ENCODE assay signal across 2 cellular contexts in the genomic region with DNA sequence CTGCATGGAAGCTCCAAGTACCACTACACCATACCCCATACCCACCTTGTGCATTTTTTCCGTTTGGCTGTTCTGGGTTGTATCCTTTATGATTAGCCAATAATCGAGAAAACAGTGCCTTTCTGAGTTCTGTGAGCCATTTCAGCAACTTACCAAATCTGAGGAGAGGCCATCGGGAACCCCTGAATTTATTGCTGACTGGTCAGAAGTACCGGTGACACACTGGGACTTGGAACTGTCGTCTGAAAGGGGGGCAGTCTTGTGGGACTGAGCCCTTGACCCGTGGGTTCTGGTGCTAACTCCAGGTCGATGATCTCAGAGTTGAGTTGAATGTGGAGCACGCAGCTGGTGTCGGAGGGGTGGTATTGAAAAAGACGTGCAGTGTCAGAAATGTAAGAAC.
A peak's percentile ranks its signal among the peaks of the same experiment; 100 is the strongest.
TF ChIP-seq lines count a peak whose summit lies in the region.

No MANE protein-coding gene starts in this region.

TF ChIP-seq in HepG2, 621 proteins besides CTCF, POLR2A, EP300 and RAD21:
- TF ChIP-seq MAFK (conservative IDR thresholded peaks at IDR 0.05 in 1 of 2, IDR thresholded peaks at IDR 0.05 in 1 of 2; ENCODE audit: low read length in 2 of 2) (peak; percentile 85 to 88), MAFF (IDR thresholded peaks at IDR 0.05; ENCODE audit: low read depth, low read length) (peak; percentile 82), ZFP36 (IDR thresholded peaks at IDR 0.05; ENCODE audit: borderline replicate concordance, low read depth, low read length, partially characterized antibody) (no peak)
TF ChIP-seq in HepG2: peak in this region for 2.

TF ChIP-seq in K562, 482 proteins besides CTCF, POLR2A, EP300 and RAD21:
- TF ChIP-seq ZNF316 (IDR thresholded peaks at IDR 0.05) (peak; percentile 78), MAFF (IDR thresholded peaks at IDR 0.05; ENCODE audit: low read length) (peak; percentile 61), MAFK (IDR thresholded peaks at IDR 0.05; ENCODE audit: low read length) (peak; percentile 52), C11orf30 (IDR thresholded peaks at IDR 0.05; ENCODE audit: low read depth) (peak; percentile 69), MAFG (tag; conservative IDR thresholded peaks at IDR 0.05) (peak; percentile 56), SUPT5H (IDR thresholded peaks at IDR 0.05) (no peak)
- TF ChIP-seq, protein P1, sequence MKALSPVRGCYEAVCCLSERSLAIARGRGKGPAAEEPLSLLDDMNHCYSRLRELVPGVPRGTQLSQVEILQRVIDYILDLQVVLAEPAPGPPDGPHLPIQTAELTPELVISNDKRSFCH (CRISPR knock-in tag; IDR thresholded peaks at IDR 0.05): no peak
- TF ChIP-seq, protein P1 (tag; IDR thresholded peaks at IDR 0.05): no peak
- TF ChIP-seq, protein P2, sequence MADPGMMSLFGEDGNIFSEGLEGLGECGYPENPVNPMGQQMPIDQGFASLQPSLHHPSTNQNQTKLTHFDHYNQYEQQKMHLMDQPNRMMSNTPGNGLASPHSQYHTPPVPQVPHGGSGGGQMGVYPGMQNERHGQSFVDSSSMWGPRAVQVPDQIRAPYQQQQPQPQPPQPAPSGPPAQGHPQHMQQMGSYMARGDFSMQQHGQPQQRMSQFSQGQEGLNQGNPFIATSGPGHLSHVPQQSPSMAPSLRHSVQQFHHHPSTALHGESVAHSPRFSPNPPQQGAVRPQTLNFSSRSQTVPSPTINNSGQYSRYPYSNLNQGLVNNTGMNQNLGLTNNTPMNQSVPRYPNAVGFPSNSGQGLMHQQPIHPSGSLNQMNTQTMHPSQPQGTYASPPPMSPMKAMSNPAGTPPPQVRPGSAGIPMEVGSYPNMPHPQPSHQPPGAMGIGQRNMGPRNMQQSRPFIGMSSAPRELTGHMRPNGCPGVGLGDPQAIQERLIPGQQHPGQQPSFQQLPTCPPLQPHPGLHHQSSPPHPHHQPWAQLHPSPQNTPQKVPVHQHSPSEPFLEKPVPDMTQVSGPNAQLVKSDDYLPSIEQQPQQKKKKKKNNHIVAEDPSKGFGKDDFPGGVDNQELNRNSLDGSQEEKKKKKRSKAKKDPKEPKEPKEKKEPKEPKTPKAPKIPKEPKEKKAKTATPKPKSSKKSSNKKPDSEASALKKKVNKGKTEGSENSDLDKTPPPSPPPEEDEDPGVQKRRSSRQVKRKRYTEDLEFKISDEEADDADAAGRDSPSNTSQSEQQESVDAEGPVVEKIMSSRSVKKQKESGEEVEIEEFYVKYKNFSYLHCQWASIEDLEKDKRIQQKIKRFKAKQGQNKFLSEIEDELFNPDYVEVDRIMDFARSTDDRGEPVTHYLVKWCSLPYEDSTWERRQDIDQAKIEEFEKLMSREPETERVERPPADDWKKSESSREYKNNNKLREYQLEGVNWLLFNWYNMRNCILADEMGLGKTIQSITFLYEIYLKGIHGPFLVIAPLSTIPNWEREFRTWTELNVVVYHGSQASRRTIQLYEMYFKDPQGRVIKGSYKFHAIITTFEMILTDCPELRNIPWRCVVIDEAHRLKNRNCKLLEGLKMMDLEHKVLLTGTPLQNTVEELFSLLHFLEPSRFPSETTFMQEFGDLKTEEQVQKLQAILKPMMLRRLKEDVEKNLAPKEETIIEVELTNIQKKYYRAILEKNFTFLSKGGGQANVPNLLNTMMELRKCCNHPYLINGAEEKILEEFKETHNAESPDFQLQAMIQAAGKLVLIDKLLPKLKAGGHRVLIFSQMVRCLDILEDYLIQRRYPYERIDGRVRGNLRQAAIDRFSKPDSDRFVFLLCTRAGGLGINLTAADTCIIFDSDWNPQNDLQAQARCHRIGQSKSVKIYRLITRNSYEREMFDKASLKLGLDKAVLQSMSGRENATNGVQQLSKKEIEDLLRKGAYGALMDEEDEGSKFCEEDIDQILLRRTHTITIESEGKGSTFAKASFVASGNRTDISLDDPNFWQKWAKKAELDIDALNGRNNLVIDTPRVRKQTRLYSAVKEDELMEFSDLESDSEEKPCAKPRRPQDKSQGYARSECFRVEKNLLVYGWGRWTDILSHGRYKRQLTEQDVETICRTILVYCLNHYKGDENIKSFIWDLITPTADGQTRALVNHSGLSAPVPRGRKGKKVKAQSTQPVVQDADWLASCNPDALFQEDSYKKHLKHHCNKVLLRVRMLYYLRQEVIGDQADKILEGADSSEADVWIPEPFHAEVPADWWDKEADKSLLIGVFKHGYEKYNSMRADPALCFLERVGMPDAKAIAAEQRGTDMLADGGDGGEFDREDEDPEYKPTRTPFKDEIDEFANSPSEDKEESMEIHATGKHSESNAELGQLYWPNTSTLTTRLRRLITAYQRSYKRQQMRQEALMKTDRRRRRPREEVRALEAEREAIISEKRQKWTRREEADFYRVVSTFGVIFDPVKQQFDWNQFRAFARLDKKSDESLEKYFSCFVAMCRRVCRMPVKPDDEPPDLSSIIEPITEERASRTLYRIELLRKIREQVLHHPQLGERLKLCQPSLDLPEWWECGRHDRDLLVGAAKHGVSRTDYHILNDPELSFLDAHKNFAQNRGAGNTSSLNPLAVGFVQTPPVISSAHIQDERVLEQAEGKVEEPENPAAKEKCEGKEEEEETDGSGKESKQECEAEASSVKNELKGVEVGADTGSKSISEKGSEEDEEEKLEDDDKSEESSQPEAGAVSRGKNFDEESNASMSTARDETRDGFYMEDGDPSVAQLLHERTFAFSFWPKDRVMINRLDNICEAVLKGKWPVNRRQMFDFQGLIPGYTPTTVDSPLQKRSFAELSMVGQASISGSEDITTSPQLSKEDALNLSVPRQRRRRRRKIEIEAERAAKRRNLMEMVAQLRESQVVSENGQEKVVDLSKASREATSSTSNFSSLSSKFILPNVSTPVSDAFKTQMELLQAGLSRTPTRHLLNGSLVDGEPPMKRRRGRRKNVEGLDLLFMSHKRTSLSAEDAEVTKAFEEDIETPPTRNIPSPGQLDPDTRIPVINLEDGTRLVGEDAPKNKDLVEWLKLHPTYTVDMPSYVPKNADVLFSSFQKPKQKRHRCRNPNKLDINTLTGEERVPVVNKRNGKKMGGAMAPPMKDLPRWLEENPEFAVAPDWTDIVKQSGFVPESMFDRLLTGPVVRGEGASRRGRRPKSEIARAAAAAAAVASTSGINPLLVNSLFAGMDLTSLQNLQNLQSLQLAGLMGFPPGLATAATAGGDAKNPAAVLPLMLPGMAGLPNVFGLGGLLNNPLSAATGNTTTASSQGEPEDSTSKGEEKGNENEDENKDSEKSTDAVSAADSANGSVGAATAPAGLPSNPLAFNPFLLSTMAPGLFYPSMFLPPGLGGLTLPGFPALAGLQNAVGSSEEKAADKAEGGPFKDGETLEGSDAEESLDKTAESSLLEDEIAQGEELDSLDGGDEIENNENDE (IDR thresholded peaks at IDR 0.05; ENCODE audit: low read depth, low read length): no peak
